Comparison of ENCODE assay signal across 14 cellular contexts in genomic region chr2:241977557-241978300, GRCh38.
"Had no signal": no experiment of that assay in that cellular context is flagged by ENCODE, and none has a peak within 500 bp of the region (broad histone marks: within the 10 kb centered on the region; RNA-seq: fewer than 3 reads in every experiment).

No MANE protein-coding gene starts in this region.

- H3K27ac Mint-ChIP-seq: activated naive CD8-positive, alpha-beta T cell treated with anti-CD3 and anti-CD28 coated beads, Interleukin-2, amount 50 U/mL, for 24 hours; T-helper 2 cell treated with Interferon-gamma antibody and Interleukin-4, amounts not matched to agents 5 μg/mL and 100 μg/mL, for 36 hours; type B pancreatic cell had no signal

- ATAC-seq: activated CD4-positive, CD25-positive, alpha-beta regulatory T cell treated with anti-CD3 and anti-CD28 coated beads, Interleukin-2, amount 50 U/mL, for 24 hours; activated naive CD8-positive, alpha-beta T cell treated with anti-CD3 and anti-CD28 coated beads, Interleukin-2, amount 50 U/mL, for 24 hours; foreskin keratinocyte; heart right ventricle; left ventricle myocardium superior had no signal

- H3K27me3 Mint-ChIP-seq: activated naive CD8-positive, alpha-beta T cell treated with anti-CD3 and anti-CD28 coated beads, Interleukin-2, amount 50 U/mL, for 24 hours; type B pancreatic cell had no signal

- DNase-seq: activated CD4-positive, alpha-beta T cell treated with anti-CD3 and anti-CD28 coated beads, Interleukin-2, amount 50 U/mL, for 48 hours; activated naive CD8-positive, alpha-beta T cell treated with anti-CD3 and anti-CD28 coated beads, Interleukin-2, amount 50 U/mL, for 24 hours; foreskin keratinocyte; heart right ventricle; left ventricle myocardium superior; mesendoderm; retina; stimulated activated CD4-positive, alpha-beta T cell treated with anti-CD3 and anti-CD28 coated beads, Interleukin-15, amount 100 ng/mL, for 24 hours had no signal

- H3K4me1 ChIP-seq: ascending aorta, foreskin keratinocyte, heart right ventricle, pancreas had no signal

- H3K9me3 Mint-ChIP-seq: activated naive CD8-positive, alpha-beta T cell treated with anti-CD3 and anti-CD28 coated beads, Interleukin-2, amount 50 U/mL, for 24 hours; neural crest cell; T-helper 2 cell treated with Interferon-gamma antibody and Interleukin-4, amounts not matched to agents 5 μg/mL and 100 μg/mL, for 36 hours; type B pancreatic cell had no signal

- H3K4me3 ChIP-seq: ascending aorta, heart right ventricle, pancreas had no signal

- H3K27me3 ChIP-seq: ascending aorta, foreskin keratinocyte, heart right ventricle, pancreas had no signal

- H3K9me3 ChIP-seq: ascending aorta, pancreas had no signal

- H3K4me3 Mint-ChIP-seq: activated naive CD8-positive, alpha-beta T cell treated with anti-CD3 and anti-CD28 coated beads, Interleukin-2, amount 50 U/mL, for 24 hours; neural crest cell; T-helper 2 cell treated with Interferon-gamma antibody and Interleukin-4, amounts not matched to agents 5 μg/mL and 100 μg/mL, for 36 hours; type B pancreatic cell had no signal

- H3K36me3 ChIP-seq: ascending aorta, heart right ventricle had no signal

- H3K27ac ChIP-seq: ascending aorta, foreskin keratinocyte, heart right ventricle, pancreas had no signal
